ENCODE assay signal across 20 cellular contexts in the genomic region with DNA sequence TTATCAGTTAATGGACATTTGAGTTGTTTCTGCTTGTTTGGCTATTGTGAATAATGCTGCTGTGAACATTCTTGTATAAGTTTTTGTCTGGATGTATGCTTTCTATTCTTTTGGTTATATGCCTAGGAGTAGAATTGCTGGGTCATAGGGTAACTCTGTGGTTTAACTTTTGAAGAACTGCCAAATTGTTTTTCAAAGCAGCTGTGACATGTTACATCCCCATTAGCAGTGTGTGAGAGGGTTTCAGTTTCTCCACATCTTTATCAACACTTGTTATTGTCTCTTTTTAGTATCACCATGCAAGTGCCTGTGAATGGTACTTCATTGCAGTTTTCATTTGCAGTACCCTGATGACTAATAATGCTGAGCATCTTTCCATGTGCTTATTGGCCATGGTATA. TPM values are rescaled to one million over a fixed set of nuclear protein-coding genes. Genes with fewer than 3 reads are reported as not detected.
A peak's percentile ranks its signal among the peaks of the same experiment; 100 is the strongest.
DNase-seq lines count a peak whose midpoint lies in the region; ATAC-seq and TF ChIP-seq lines count a peak whose summit lies in the region.
"Had no signal": no experiment of that assay in that cellular context is flagged by ENCODE, and none has a peak within 500 bp of the region (broad histone marks: within the 10 kb centered on the region; RNA-seq: fewer than 3 reads in every experiment).

No MANE protein-coding gene starts in this region.

- H3K4me3 ChIP-seq in GM12865 (ENCODE audit: low read depth, low read length) (no peak overlapping the region), coronary artery (no peak overlapping the region), spleen (no peak overlapping the region)
- H3K4me3 ChIP-seq: prostate gland, transverse colon had no signal

- no peaks in the 10 kb centered on the region for H3K27me3 ChIP-seq in spleen (replicated peaks in 1 of 7)
- H3K27me3 ChIP-seq: brain microvascular endothelial cell, transverse colon had no signal

- H3K4me1 ChIP-seq in spleen = peaks cover 22 to 53% (median 46%) of the 10 kb centered on the region in 6 donors

- no peak overlapping the region for H3K27ac ChIP-seq in coronary artery
- H3K27ac ChIP-seq in spleen = no peak overlapping the region
- H3K27ac ChIP-seq: brain microvascular endothelial cell, prostate gland, transverse colon had no signal

- intact Hi-C loops in spleen (cut with DNase I; ENCODE audit: low total_unique reads) = no loop called here

- no peak for TF ChIP-seq POLR2A in spleen (IDR thresholded peaks at IDR 0.05)

- H3K9me3 ChIP-seq in spleen = no peaks in the 10 kb centered on the region
- H3K9me3 ChIP-seq: prostate gland, transverse colon had no signal

- H3K36me3 ChIP-seq in spleen = peaks cover 0 to 7% (median 7%) of the 10 kb centered on the region in 6 donors
- H3K36me3 ChIP-seq: prostate gland had no signal

- peak; percentile 28 for ATAC-seq in GM21717 (IDR thresholded peaks at IDR 0.05; ENCODE audit: unreplicated experiment)
- no peak for ATAC-seq in GM19395 (IDR thresholded peaks at IDR 0.05; ENCODE audit: unreplicated experiment)
- ATAC-seq: left colon had no signal

- TF ChIP-seq CTCF in GM12865 (IDR thresholded peaks at IDR 0.05; ENCODE audit: insufficient read depth, low read depth, low read length, missing control alignments) (no peak), coronary artery (IDR thresholded peaks at IDR 0.05) (no peak), spleen (IDR thresholded peaks at IDR 0.05 in 8 of 11, conservative IDR thresholded peaks at IDR 0.05 in 3 of 11) (no peak)

- peak; percentile 58 for DNase-seq in GM12865 (ENCODE audit: low read depth)
- DNase-seq in RPMI8226 = peak; percentile 51
- DNase-seq in fibroblast of peridontal ligament (ENCODE audit: extremely low read depth) = peak; percentile 3
- no peak for DNase-seq in coronary artery (ENCODE audit: low spot score)
- no peak for DNase-seq in spleen
- DNase-seq: activated CD4-positive, alpha-beta T cell treated with anti-CD3 and anti-CD28 coated beads, Interleukin-2, amount 10 ng/mL, durations not matched to agents 24 days and 14 days; activated CD8-positive, alpha-beta memory T cell treated with anti-CD3 and anti-CD28 coated beads, Interleukin-2, amount 50 U/mL, for 4 hours; activated effector memory CD4-positive, alpha-beta T cell treated with anti-CD3 and anti-CD28 coated beads, Interleukin-2, amount 50 U/mL, for 16 hours; brain microvascular endothelial cell; effector memory CD4-positive, alpha-beta T cell; HFFc6; left colon; NCI-H1048; NCI-H1694 treated with DMSO at 0.1 percent for 48 hours; NCI-H2171; NCI-H526; transverse colon had no signal

RNA-seq across cellular contexts. Expression of gene NDUFB8, which starts 2.1 kb away (rescaled TPM):
- 100 to 1,000 TPM in 6 of 7 donors, 10 to 100 TPM in 1; 96.2 to 142 (median 128) TPM for total RNA-seq in spleen
- polyA plus RNA-seq in spleen = 100 to 1,000 TPM; 196 to 261 (median 256) TPM

RNA-seq across cellular contexts. Expression of gene HIF1AN, which starts 4.0 kb away (rescaled TPM):
- total RNA-seq in spleen = 10 to 100 TPM; 18.2 to 48.2 (median 37.7) TPM
- 1 to 10 TPM; 3.0 to 6.4 (median 3.6) TPM for polyA plus RNA-seq in spleen

RNA-seq across cellular contexts. Expression of gene SEC31B, which starts 12.1 kb away (rescaled TPM):
- 10 to 100 TPM; 16.0 to 30.7 (median 21.6) TPM for total RNA-seq in spleen
- polyA plus RNA-seq in spleen = 10 to 100 TPM; 12.0 to 20.8 (median 19.1) TPM

Comparison
In these comparisons a context has a peak if more than half of its experiments do, and no peak if none do; other contexts are left out.
1. DNase-seq: peak in GM12865 (single experiment), RPMI8226 (single experiment) and fibroblast of peridontal ligament (single experiment); none in coronary artery (single experiment) and spleen (single experiment).